In genomic region chr7:27693794-27694193, GRCh38 we compare ENCODE assay signal across 1 cellular context.
TF ChIP-seq lines count a peak whose summit lies in the region.

No MANE protein-coding gene starts in this region.

TF ChIP-seq in HepG2, 621 proteins besides CTCF, POLR2A, EP300 and RAD21 (continued from another document and continues in another):
- TF ChIP-seq TEF (CRISPR knock-in tag; IDR thresholded peaks at IDR 0.05), result peak; percentile 96; the same call in 1 of the 2 replicates
- TF ChIP-seq KLF6 (CRISPR knock-in tag; IDR thresholded peaks at IDR 0.05), result no peak
- no peak for TF ChIP-seq MAX (IDR thresholded peaks at IDR 0.05)
- no peak for TF ChIP-seq ZNF678 (CRISPR knock-in tag; IDR thresholded peaks at IDR 0.05)
- TF ChIP-seq FOXA3 (CRISPR knock-in tag; IDR thresholded peaks at IDR 0.05), result peak; percentile 73
- no peak for TF ChIP-seq ZNF737 (CRISPR knock-in tag; IDR thresholded peaks at IDR 0.05; ENCODE audit: borderline replicate concordance)
- TF ChIP-seq MAFG (CRISPR knock-in tag; IDR thresholded peaks at IDR 0.05), result no peak
- TF ChIP-seq ZNF354B (CRISPR knock-in tag; IDR thresholded peaks at IDR 0.05), result no peak
- no peak for TF ChIP-seq DZIP1 (CRISPR knock-in tag; IDR thresholded peaks at IDR 0.05)
- no peak for TF ChIP-seq IKZF4 (CRISPR knock-in tag; IDR thresholded peaks at IDR 0.05; ENCODE audit: borderline replicate concordance, low read depth, not compliant biosample characterization)
- TF ChIP-seq ZNF792 (CRISPR knock-in tag; IDR thresholded peaks at IDR 0.05), result peak; percentile 81; the same call in 1 of the 2 replicates
- TF ChIP-seq NONO (IDR thresholded peaks at IDR 0.05), result no peak
- TF ChIP-seq NONO (CRISPR knock-in tag; conservative IDR thresholded peaks at IDR 0.05), result 0 out of 2 replicates have a peak, but pooled peaks have one; percentile 23
- no peak for TF ChIP-seq ZNF407 (CRISPR knock-in tag; IDR thresholded peaks at IDR 0.05; ENCODE audit: not compliant biosample characterization)
- TF ChIP-seq NRL (CRISPR knock-in tag; IDR thresholded peaks at IDR 0.05; ENCODE audit: borderline replicate concordance), result no peak
- no peak for TF ChIP-seq ZNF263 (CRISPR knock-in tag; IDR thresholded peaks at IDR 0.05)
- TF ChIP-seq MED1 (CRISPR knock-in tag; IDR thresholded peaks at IDR 0.05), result peak; percentile 70
- TF ChIP-seq ZUFSP (CRISPR knock-in tag; IDR thresholded peaks at IDR 0.05; ENCODE audit: borderline replicate concordance), result no peak
- no peak for TF ChIP-seq MAZ (IDR thresholded peaks at IDR 0.05; ENCODE audit: borderline replicate concordance, low read depth, low read length)
- TF ChIP-seq MAZ (CRISPR knock-in tag; IDR thresholded peaks at IDR 0.05; ENCODE audit: low read depth), result no peak
- peak; percentile 90 for TF ChIP-seq GATAD2A (CRISPR knock-in tag; IDR thresholded peaks at IDR 0.05)
- TF ChIP-seq FIP1L1 (IDR thresholded peaks at IDR 0.05; ENCODE audit: borderline replicate concordance, insufficient read depth, low read depth, low read length), result no peak
- no peak for TF ChIP-seq ZNF160 (CRISPR knock-in tag; IDR thresholded peaks at IDR 0.05)
- TF ChIP-seq SAP130 (CRISPR knock-in tag; IDR thresholded peaks at IDR 0.05; ENCODE audit: low read depth), result peak; percentile 72
- no peak for TF ChIP-seq SMAD1 (CRISPR knock-in tag; IDR thresholded peaks at IDR 0.05; ENCODE audit: borderline replicate concordance, low read depth)
- TF ChIP-seq SRSF1 (optimal IDR thresholded peaks at IDR 0.05; ENCODE audit: low read depth, low read length), result no peak
- no peak for TF ChIP-seq SETDB1 (CRISPR knock-in tag; IDR thresholded peaks at IDR 0.05; ENCODE audit: borderline replicate concordance)
- no peak for TF ChIP-seq ELF1 (CRISPR knock-in tag; IDR thresholded peaks at IDR 0.05)
- peak; percentile 74 for TF ChIP-seq SKIL (CRISPR knock-in tag; IDR thresholded peaks at IDR 0.05; ENCODE audit: borderline replicate concordance)
- TF ChIP-seq ATF4 (CRISPR knock-in tag; IDR thresholded peaks at IDR 0.05), result peak in 1 of 2 experiments; percentile 83; a peak in 2 of 4 replicates
- no peak for TF ChIP-seq ZEB1 (IDR thresholded peaks at IDR 0.05; ENCODE audit: insufficient replicate concordance, low read depth)
- no peak for TF ChIP-seq ZNF777 (CRISPR knock-in tag; IDR thresholded peaks at IDR 0.05)
- no peak for TF ChIP-seq ZNF687 (CRISPR knock-in tag; IDR thresholded peaks at IDR 0.05)
- peak; percentile 35; the same call in 1 of the 2 replicates for TF ChIP-seq GABPB1 (CRISPR knock-in tag; IDR thresholded peaks at IDR 0.05)
- TF ChIP-seq CBX2 (IDR thresholded peaks at IDR 0.05; ENCODE audit: low read depth, low read length), result no peak
- no peak for TF ChIP-seq CBX2 (CRISPR knock-in tag; IDR thresholded peaks at IDR 0.05; ENCODE audit: low read depth)
- no peak for TF ChIP-seq MAFK (conservative IDR thresholded peaks at IDR 0.05 in 1 of 2, IDR thresholded peaks at IDR 0.05 in 1 of 2; ENCODE audit: low read length in 2 of 2)
